Comparison of ENCODE assay signal across 18 cellular contexts in genomic region chr20:49518576-49518975, GRCh38. TPM values are rescaled to one million over a fixed set of nuclear protein-coding genes. Genes with fewer than 3 reads are reported as not detected.
A peak's percentile ranks its signal among the peaks of the same experiment; 100 is the strongest.
DNase-seq lines count a peak whose midpoint lies in the region; ATAC-seq and TF ChIP-seq lines count a peak whose summit lies in the region.
"Had no signal": no experiment of that assay in that cellular context is flagged by ENCODE, and none has a peak within 500 bp of the region (broad histone marks: within the 10 kb centered on the region; RNA-seq: fewer than 3 reads in every experiment).

No MANE protein-coding gene starts in this region.

- peaks cover 7% of the 10 kb centered on the region for H3K4me1 Mint-ChIP-seq in activated CD8-positive, alpha-beta memory T cell treated with anti-CD3 and anti-CD28 coated beads, Interleukin-2, amount 10 ng/mL, durations not matched to agents 7 days and 5 days
- H3K4me1 Mint-ChIP-seq in natural killer cell treated with Interleukin-12 subunit alpha and Interleukin-12 subunit beta and Interleukin-15 and Interleukin-18, amount 100 ng/mL, for 72 hours (ENCODE audit: low read depth in 2 of 2) = peaks cover 23 to 30% of the 10 kb centered on the region in 2 donors
- H3K4me1 Mint-ChIP-seq: CD14-positive monocyte had no signal

- peaks cover 27 to 55% (median 36%) of the 10 kb centered on the region in 3 donors for H3K36me3 ChIP-seq in tibial artery
- H3K36me3 ChIP-seq: HAP-1 had no signal

- no peak overlapping the region for H3K4me3 ChIP-seq in fibroblast of the aortic adventitia (ENCODE audit: low read depth, low read length)
- no peak overlapping the region for H3K4me3 ChIP-seq in tibial artery
- H3K4me3 ChIP-seq: HAP-1 had no signal

- peaks cover 7% of the 10 kb centered on the region for H3K36me3 Mint-ChIP-seq in activated CD8-positive, alpha-beta memory T cell treated with anti-CD3 and anti-CD28 coated beads, Interleukin-2, amount 10 ng/mL, durations not matched to agents 7 days and 5 days
- H3K36me3 Mint-ChIP-seq in natural killer cell treated with Interleukin-12 subunit alpha and Interleukin-12 subunit beta and Interleukin-15 and Interleukin-18, amount 100 ng/mL, for 72 hours = peaks cover 5% of the 10 kb centered on the region
- H3K36me3 Mint-ChIP-seq: CD14-positive monocyte; CD8-positive, alpha-beta T cell had no signal

- H3K9me3 ChIP-seq in tibial artery = no peaks in the 10 kb centered on the region
- H3K9me3 ChIP-seq: HAP-1 had no signal

- H3K27me3 Mint-ChIP-seq in activated CD8-positive, alpha-beta memory T cell treated with anti-CD3 and anti-CD28 coated beads, Interleukin-2, amount 10 ng/mL, durations not matched to agents 7 days and 5 days = peaks cover 12% of the 10 kb centered on the region
- H3K27me3 Mint-ChIP-seq in natural killer cell treated with Interleukin-12 subunit alpha and Interleukin-12 subunit beta and Interleukin-15 and Interleukin-18, amount 100 ng/mL, for 72 hours = peaks cover 33 to 51% of the 10 kb centered on the region in 2 donors

- intact Hi-C loops in tibial artery (cut with DNase I; ENCODE audit: low total_unique reads) = no loop called here

- H3K27ac Mint-ChIP-seq in activated CD8-positive, alpha-beta memory T cell treated with anti-CD3 and anti-CD28 coated beads, Interleukin-2, amount 10 ng/mL, durations not matched to agents 7 days and 5 days = no peak overlapping the region
- no peak overlapping the region for H3K27ac Mint-ChIP-seq in natural killer cell treated with Interleukin-12 subunit alpha and Interleukin-12 subunit beta and Interleukin-15 and Interleukin-18, amount 100 ng/mL, for 72 hours
- H3K27ac Mint-ChIP-seq: CD14-positive monocyte; CD8-positive, alpha-beta T cell had no signal

- peak; percentile 39 for ATAC-seq in activated CD8-positive, alpha-beta memory T cell treated with anti-CD3 and anti-CD28 coated beads, Interleukin-2, amount 10 ng/mL, durations not matched to agents 7 days and 5 days
- ATAC-seq in natural killer cell treated with Interleukin-12 subunit alpha and Interleukin-12 subunit beta and Interleukin-15 and Interleukin-18, amount 100 ng/mL, for 72 hours = peak; percentile 77 to 78
- ATAC-seq in HG02981 (IDR thresholded peaks at IDR 0.05; ENCODE audit: unreplicated experiment) = no peak
- ATAC-seq: CD8-positive, alpha-beta T cell had no signal

- no peaks in the 10 kb centered on the region for H3K27me3 ChIP-seq in tibial artery

- no peaks in the 10 kb centered on the region for H3K9me3 Mint-ChIP-seq in activated CD8-positive, alpha-beta memory T cell treated with anti-CD3 and anti-CD28 coated beads, Interleukin-2, amount 10 ng/mL, durations not matched to agents 7 days and 5 days (ENCODE audit: low read depth)
- H3K9me3 Mint-ChIP-seq in natural killer cell treated with Interleukin-12 subunit alpha and Interleukin-12 subunit beta and Interleukin-15 and Interleukin-18, amount 100 ng/mL, for 72 hours = no peaks in the 10 kb centered on the region
- H3K9me3 Mint-ChIP-seq: CD8-positive, alpha-beta T cell had no signal

- no peak for DNase-seq in activated CD8-positive, alpha-beta memory T cell treated with anti-CD3 and anti-CD28 coated beads, Interleukin-2, amount 10 ng/mL, durations not matched to agents 7 days and 5 days
- DNase-seq in activated CD8-positive, alpha-beta memory T cell treated with anti-CD3 and anti-CD28 coated beads, Interleukin-2, amount 50 U/mL, for 48 hours = no peak
- DNase-seq in fibroblast of the aortic adventitia (ENCODE audit: low read depth) (peak; percentile 28), tibial artery (no peak), ureter (ENCODE audit: low spot score) (no peak), kidney glomerular epithelial cell (lab: John Stamatoyannopoulos, UW) (no peak)
- no peak for DNase-seq in natural killer cell treated with Interleukin-12 subunit alpha and Interleukin-12 subunit beta and Interleukin-15 and Interleukin-18, amount 100 ng/mL, for 72 hours (ENCODE audit: low spot score)
- DNase-seq: CD8-positive, alpha-beta T cell; COR-L47; DMS153; DMS79 treated with DMSO at 0.1 percent for 48 hours; EL; GOT3 had no signal

- CTCF ChIA-PET in activated CD8-positive, alpha-beta memory T cell treated with anti-CD3 and anti-CD28 coated beads, Interleukin-2, amount 10 ng/mL, durations not matched to agents 7 days and 5 days (lab: Charles Lee) = interaction anchor here (0.7 kb wide), 1 partner anchor 861 kb away, joined by 6 read pairs; no protein-coding TSS in a partner anchor

- H3K27ac ChIP-seq in tibial artery = peak overlapping the region; percentile 43 to 75
- H3K27ac ChIP-seq: 22Rv1 had no signal

- H3K4me3 Mint-ChIP-seq in activated CD8-positive, alpha-beta memory T cell treated with anti-CD3 and anti-CD28 coated beads, Interleukin-2, amount 10 ng/mL, durations not matched to agents 7 days and 5 days = no peak overlapping the region
- no peak overlapping the region for H3K4me3 Mint-ChIP-seq in natural killer cell treated with Interleukin-12 subunit alpha and Interleukin-12 subunit beta and Interleukin-15 and Interleukin-18, amount 100 ng/mL, for 72 hours
- H3K4me3 Mint-ChIP-seq: CD14-positive monocyte; CD8-positive, alpha-beta T cell had no signal

- peaks cover 0 to 70% (median 3%) of the 10 kb centered on the region in 4 donors for H3K4me1 ChIP-seq in tibial artery
- H3K4me1 ChIP-seq: HAP-1 had no signal

- TF ChIP-seq CTCF in fibroblast of the aortic adventitia (IDR thresholded peaks at IDR 0.05; ENCODE audit: insufficient read depth, low read length) (no peak), tibial artery (IDR thresholded peaks at IDR 0.05) (no peak)

RNA-seq across cellular contexts. Expression of gene KCNB1, which starts 36.1 kb away (rescaled TPM):
- total RNA-seq in activated CD8-positive, alpha-beta memory T cell treated with anti-CD3 and anti-CD28 coated beads, Interleukin-2, amount 10 ng/mL, durations not matched to agents 7 days and 5 days = under 1 TPM in 1 of 2 experiments, not detected in 1; 0.05 TPM
- total RNA-seq in fibroblast of the aortic adventitia (ENCODE audit: low replicate concordance) = 0.27 and 0.41 TPM in 2 replicates
- not detected for total RNA-seq in natural killer cell treated with Interleukin-12 subunit alpha and Interleukin-12 subunit beta and Interleukin-15 and Interleukin-18, amount 100 ng/mL, for 72 hours
- 1.6 TPM for total RNA-seq in ureter
- total RNA-seq: A673 had no signal

RNA-seq across cellular contexts. Expression of gene PTGIS, which starts 49.4 kb away (rescaled TPM):
- total RNA-seq in activated CD8-positive, alpha-beta memory T cell treated with anti-CD3 and anti-CD28 coated beads, Interleukin-2, amount 10 ng/mL, durations not matched to agents 7 days and 5 days = 10 to 100 TPM in 1 of 2 experiments, 1 to 10 TPM in 1; 3.8 to 15.1 TPM
- 279 and 1,011 TPM in 2 replicates for total RNA-seq in fibroblast of the aortic adventitia (ENCODE audit: low replicate concordance)
- total RNA-seq in natural killer cell treated with Interleukin-12 subunit alpha and Interleukin-12 subunit beta and Interleukin-15 and Interleukin-18, amount 100 ng/mL, for 72 hours = under 1 TPM in 1 of 2 donors, not detected in 1; 0.08 TPM
- 57.8 TPM for total RNA-seq in ureter
- total RNA-seq: A673; CD8-positive, alpha-beta T cell had no signal
